30 cellular contexts compared by ENCODE assay signal in the genomic region with DNA sequence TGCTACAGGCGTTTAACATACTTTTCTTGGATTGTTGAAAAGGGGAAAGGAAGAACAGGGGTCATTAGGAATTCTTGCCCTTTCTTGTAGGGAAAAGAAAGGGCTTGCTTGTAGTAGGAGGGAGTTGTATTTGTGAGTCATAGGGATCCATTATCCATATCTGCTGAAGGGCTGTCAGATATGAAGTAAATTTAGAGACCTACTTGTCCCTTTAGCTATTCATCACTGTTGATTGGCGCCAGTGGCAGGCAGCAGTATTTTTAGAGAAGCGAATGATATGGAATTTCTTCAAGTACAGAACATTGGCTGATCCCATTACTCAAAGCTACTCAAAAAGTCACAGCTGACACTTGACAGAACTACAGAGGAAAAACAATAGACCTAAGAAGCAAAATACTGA.
"Had no signal": no experiment of that assay in that cellular context is flagged by ENCODE, and none has a peak within 500 bp of the region (broad histone marks: within the 10 kb centered on the region; RNA-seq: fewer than 3 reads in every experiment).

No MANE protein-coding gene starts in this region.

- H3K9me3 ChIP-seq: gastrocnemius medialis, lower lobe of right lung, thoracic aorta, uterus had no signal

- H3K4me3 Mint-ChIP-seq: activated CD4-positive, alpha-beta memory T cell treated with anti-CD3 and anti-CD28 coated beads for 36 hours; activated T-cell treated with anti-CD3 and anti-CD28 coated beads, Interleukin-2, amount 50 U/mL, for 24 hours; natural killer cell; stimulated activated effector memory CD8-positive, alpha-beta T cell treated with anti-CD3 and anti-CD28 coated beads, Interleukin-12 subunit alpha, Interleukin-12 subunit beta, amount 100 ng/mL, for 72 hours; stimulated activated naive CD8-positive, alpha-beta T cell treated with anti-CD3 and anti-CD28 coated beads, Interleukin-15, Interleukin-2, amounts not matched to agents 100 ng/mL and 50 ng/mL, for 24 hours had no signal

- H3K4me1 ChIP-seq: lower lobe of right lung, uterus had no signal

- H3K27ac ChIP-seq: lower lobe of right lung, thoracic aorta, uterus, WERI-Rb-1 had no signal

- H3K4me3 ChIP-seq: gastrocnemius medialis, lower lobe of right lung, thoracic aorta, uterus had no signal

- H3K36me3 Mint-ChIP-seq: activated CD4-positive, alpha-beta memory T cell treated with anti-CD3 and anti-CD28 coated beads for 36 hours; natural killer cell; stimulated activated effector memory CD8-positive, alpha-beta T cell treated with anti-CD3 and anti-CD28 coated beads, Interleukin-12 subunit alpha, Interleukin-12 subunit beta, amount 100 ng/mL, for 72 hours had no signal

- H3K27ac Mint-ChIP-seq: activated CD4-positive, alpha-beta memory T cell treated with anti-CD3 and anti-CD28 coated beads for 36 hours; activated T-cell treated with anti-CD3 and anti-CD28 coated beads, Interleukin-2, amount 50 U/mL, for 24 hours; natural killer cell; stimulated activated effector memory CD8-positive, alpha-beta T cell treated with anti-CD3 and anti-CD28 coated beads, Interleukin-12 subunit alpha, Interleukin-12 subunit beta, amount 100 ng/mL, for 72 hours; stimulated activated naive CD8-positive, alpha-beta T cell treated with anti-CD3 and anti-CD28 coated beads, Interleukin-15, Interleukin-2, amounts not matched to agents 100 ng/mL and 50 ng/mL, for 24 hours had no signal

- H3K9me3 Mint-ChIP-seq: activated CD4-positive, alpha-beta memory T cell treated with anti-CD3 and anti-CD28 coated beads for 36 hours; activated T-cell treated with anti-CD3 and anti-CD28 coated beads, Interleukin-2, amount 50 U/mL, for 24 hours; natural killer cell; stimulated activated effector memory CD8-positive, alpha-beta T cell treated with anti-CD3 and anti-CD28 coated beads, Interleukin-12 subunit alpha, Interleukin-12 subunit beta, amount 100 ng/mL, for 72 hours; stimulated activated naive CD8-positive, alpha-beta T cell treated with anti-CD3 and anti-CD28 coated beads, Interleukin-15, Interleukin-2, amounts not matched to agents 100 ng/mL and 50 ng/mL, for 24 hours had no signal

- DNase-seq: activated CD4-positive, alpha-beta memory T cell treated with anti-CD3 and anti-CD28 coated beads for 36 hours; activated CD4-positive, alpha-beta T cell treated with anti-CD3 and anti-CD28 coated beads for 48 hours; activated CD8-positive, alpha-beta memory T cell treated with anti-CD3 and anti-CD28 coated beads, Interleukin-2, amount 50 U/mL, for 4 hours; activated gamma-delta T cell treated with Interleukin-2 at 50 U/mL for 16 hours; activated naive CD4-positive, alpha-beta T cell treated with anti-CD3 and anti-CD28 coated beads, Interleukin-2, amount 50 U/mL, for 16 hours; activated T-cell treated with anti-CD3 and anti-CD28 coated beads, Interleukin-2, amount 50 U/mL, for 24 hours; amniotic stem cell; effector CD8-positive, alpha-beta T cell; gastrocnemius medialis; glutamatergic neuron; hippocampal formation; kidney; lower lobe of right lung; mesenchymal stem cell; natural killer cell; posterior cingulate gyrus; small intestine; stimulated activated CD4-positive, alpha-beta T cell treated with anti-CD3 and anti-CD28 coated beads, Interleukin-4, amount 100 ng/mL, for 24 hours; T-helper 9 cell; trophoblast cell; uterus; WERI-Rb-1 had no signal

- H3K27me3 Mint-ChIP-seq: activated CD4-positive, alpha-beta memory T cell treated with anti-CD3 and anti-CD28 coated beads for 36 hours; activated T-cell treated with anti-CD3 and anti-CD28 coated beads, Interleukin-2, amount 50 U/mL, for 24 hours; stimulated activated naive CD8-positive, alpha-beta T cell treated with anti-CD3 and anti-CD28 coated beads, Interleukin-15, Interleukin-2, amounts not matched to agents 100 ng/mL and 50 ng/mL, for 24 hours had no signal

- FAIRE-seq: astrocyte, colon, endometrium, kidney, small intestine had no signal

- ATAC-seq: activated CD4-positive, CD25-positive, alpha-beta regulatory T cell treated with anti-CD3 and anti-CD28 coated beads, Interleukin-2, amount 50 U/mL, for 24 hours; lower lobe of right lung; natural killer cell; sciatic nerve; stimulated activated effector memory CD8-positive, alpha-beta T cell treated with anti-CD3 and anti-CD28 coated beads, Interleukin-12 subunit alpha, Interleukin-12 subunit beta, amount 100 ng/mL, for 72 hours had no signal

- H3K27me3 ChIP-seq: gastrocnemius medialis, uterus had no signal

- H3K36me3 ChIP-seq: gastrocnemius medialis, lower lobe of right lung, thoracic aorta, uterus, WERI-Rb-1 had no signal
